In the genomic region with DNA sequence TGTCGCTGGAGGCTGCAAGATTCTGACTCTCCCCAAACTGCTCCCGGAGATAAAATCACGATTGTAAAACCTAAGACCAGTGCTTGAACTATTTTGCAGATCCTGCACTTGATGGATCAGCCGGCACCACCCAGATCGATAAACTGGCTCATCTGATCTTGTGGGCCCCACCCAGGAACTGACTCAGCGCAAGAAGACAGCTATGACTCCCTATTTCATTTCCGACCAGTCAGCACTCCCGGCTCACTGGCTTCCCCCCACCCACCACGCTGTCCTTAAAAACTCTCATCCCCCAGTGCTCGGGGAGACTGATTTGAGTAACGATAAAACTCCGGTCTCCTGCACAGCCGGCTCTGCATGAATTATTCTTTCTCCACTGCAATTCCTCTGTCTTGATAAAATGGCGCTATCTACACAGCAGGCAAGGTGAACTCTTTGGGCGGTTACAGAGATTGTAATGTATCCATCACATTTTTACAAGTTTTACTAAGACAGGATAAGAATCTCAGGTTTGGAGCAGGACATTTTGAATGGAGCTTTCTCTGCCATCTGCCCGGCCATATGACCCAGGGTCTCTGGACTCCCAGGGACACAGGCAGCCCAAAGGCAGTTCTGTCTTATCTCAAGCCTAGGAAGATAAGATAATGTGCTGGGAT, we compare ENCODE assay signal across 1 cellular context.
TF ChIP-seq lines count a peak whose summit lies in the region.

No MANE protein-coding gene starts in this region.

TF ChIP-seq in K562, 482 proteins besides CTCF, POLR2A, EP300 and RAD21 (continued from another document and continues in another):
- TF ChIP-seq, protein P1, sequence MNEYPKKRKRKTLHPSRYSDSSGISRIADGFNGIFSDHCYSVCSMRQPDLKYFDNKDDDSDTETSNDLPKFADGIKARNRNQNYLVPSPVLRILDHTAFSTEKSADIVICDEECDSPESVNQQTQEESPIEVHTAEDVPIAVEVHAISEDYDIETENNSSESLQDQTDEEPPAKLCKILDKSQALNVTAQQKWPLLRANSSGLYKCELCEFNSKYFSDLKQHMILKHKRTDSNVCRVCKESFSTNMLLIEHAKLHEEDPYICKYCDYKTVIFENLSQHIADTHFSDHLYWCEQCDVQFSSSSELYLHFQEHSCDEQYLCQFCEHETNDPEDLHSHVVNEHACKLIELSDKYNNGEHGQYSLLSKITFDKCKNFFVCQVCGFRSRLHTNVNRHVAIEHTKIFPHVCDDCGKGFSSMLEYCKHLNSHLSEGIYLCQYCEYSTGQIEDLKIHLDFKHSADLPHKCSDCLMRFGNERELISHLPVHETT (CRISPR knock-in tag; conservative IDR thresholded peaks at IDR 0.05 in 1 of 2, IDR thresholded peaks at IDR 0.05 in 1 of 2): 0 out of 4 replicates have a peak, but pooled peaks of 1 of the 2 experiments have one; percentile 6
- TF ChIP-seq RAD51 (IDR thresholded peaks at IDR 0.05; ENCODE audit: borderline replicate concordance, low read depth) (no peak), FOXA3 (CRISPR knock-in tag; conservative IDR thresholded peaks at IDR 0.05 in 1 of 2, IDR thresholded peaks at IDR 0.05 in 1 of 2) (no peak), PCBP2 (IDR thresholded peaks at IDR 0.05; ENCODE audit: low read depth, low read length, poor library complexity, severe bottlenecking) (no peak), ZBTB1 (CRISPR knock-in tag; IDR thresholded peaks at IDR 0.05; ENCODE audit: borderline replicate concordance, low read depth) (no peak), EGR1 (conservative IDR thresholded peaks at IDR 0.05) (peak; percentile 52; the same call in 1 of the 2 replicates), ZNF239 (CRISPR knock-in tag; IDR thresholded peaks at IDR 0.05) (no peak), MAZ (CRISPR knock-in tag; conservative IDR thresholded peaks at IDR 0.05 in 1 of 2, IDR thresholded peaks at IDR 0.05 in 1 of 2) (peak; percentile 28 to 81; a peak in 2 of 4 replicates), ZNF408 (CRISPR knock-in tag; IDR thresholded peaks at IDR 0.05; ENCODE audit: low read depth) (no peak), ZNF121 (CRISPR knock-in tag; conservative IDR thresholded peaks at IDR 0.05) (no peak), ASH1L (IDR thresholded peaks at IDR 0.05; ENCODE audit: borderline replicate concordance, low read depth, partially characterized antibody) (no peak), EZH2 (IDR thresholded peaks at IDR 0.05; ENCODE audit: borderline replicate concordance, low read depth, low read length) (no peak), MAFG (tag; conservative IDR thresholded peaks at IDR 0.05) (peak; percentile 96), ETS2 (tag; IDR thresholded peaks at IDR 0.05; ENCODE audit: borderline replicate concordance, poor library complexity, severe bottlenecking) (no peak), ZNF354B (CRISPR knock-in tag; IDR thresholded peaks at IDR 0.05) (no peak), ESRRA (IDR thresholded peaks at IDR 0.05; ENCODE audit: borderline replicate concordance, low read depth) (no peak), PCBP1 (IDR thresholded peaks at IDR 0.05; ENCODE audit: low read depth, low read length, poor library complexity, severe bottlenecking) (no peak), ZNF197 (CRISPR knock-in tag; IDR thresholded peaks at IDR 0.05; ENCODE audit: low read depth) (no peak), HMG20A (CRISPR knock-in tag; conservative IDR thresholded peaks at IDR 0.05) (no peak), MYC (IDR thresholded peaks at IDR 0.05; ENCODE audit: low read depth, low read length) (peak; percentile 63; the same call in 1 of the 2 replicates), MYC (CRISPR knock-in tag; IDR thresholded peaks at IDR 0.05; ENCODE audit: borderline replicate concordance, low read depth) (no peak), FUS (optimal IDR thresholded peaks at IDR 0.05; ENCODE audit: low read depth, low read length) (no peak), MAFF (IDR thresholded peaks at IDR 0.05; ENCODE audit: low read length) (peak; percentile 85), ZNF764 (CRISPR knock-in tag; IDR thresholded peaks at IDR 0.05; ENCODE audit: low read depth) (no peak), HNRNPH1 (optimal IDR thresholded peaks at IDR 0.05; ENCODE audit: low read depth, low read length) (no peak), SRSF1 (IDR thresholded peaks at IDR 0.05; ENCODE audit: low read depth, low read length) (no peak), CBX1 (IDR thresholded peaks at IDR 0.05; ENCODE audit: low read depth) (no peak), ZFP36 (IDR thresholded peaks at IDR 0.05; ENCODE audit: low read depth, low read length, partially characterized antibody) (no peak), JUN (IDR thresholded peaks at IDR 0.05; ENCODE audit: borderline replicate concordance, low read depth, low read length) (peak; percentile 81; the same call in 1 of the 2 replicates), JUN (CRISPR knock-in tag; IDR thresholded peaks at IDR 0.05; ENCODE audit: borderline replicate concordance) (no peak), ESRRB (CRISPR knock-in tag; IDR thresholded peaks at IDR 0.05; ENCODE audit: borderline replicate concordance) (no peak), ZNF699 (CRISPR knock-in tag; IDR thresholded peaks at IDR 0.05; ENCODE audit: insufficient replicate concordance) (no peak), MYBL2 (IDR thresholded peaks at IDR 0.05; ENCODE audit: low read depth) (no peak), MYBL2 (CRISPR knock-in tag; IDR thresholded peaks at IDR 0.05; ENCODE audit: borderline replicate concordance) (no peak), TBL1XR1 (IDR thresholded peaks at IDR 0.05; ENCODE audit: low read length in 2 of 2) (peak in 1 of 2 experiments; percentile 66; a peak in 2 of 4 replicates), KHSRP (IDR thresholded peaks at IDR 0.05) (no peak), SIN3B (IDR thresholded peaks at IDR 0.05; ENCODE audit: low read depth) (no peak), IRF2 (CRISPR knock-in tag; IDR thresholded peaks at IDR 0.05) (no peak), TEAD2 (tag; IDR thresholded peaks at IDR 0.05) (no peak), HDAC3 (IDR thresholded peaks at IDR 0.05; ENCODE audit: borderline replicate concordance, partially characterized antibody) (peak; percentile 61), COPS2 (conservative IDR thresholded peaks at IDR 0.05) (no peak), KDM1A (IDR thresholded peaks at IDR 0.05) (peak; percentile 56 to 67; a peak in 2 of 4 replicates), MEF2A (IDR thresholded peaks at IDR 0.05; ENCODE audit: control insufficient read depth, low read depth, low read length) (no peak), ZNF263 (CRISPR knock-in tag; IDR thresholded peaks at IDR 0.05; ENCODE audit: borderline replicate concordance) (no peak), NCOR1 (IDR thresholded peaks at IDR 0.05) (peak; percentile 71), ZNF311 (CRISPR knock-in tag; IDR thresholded peaks at IDR 0.05) (no peak), KLF1 (tag; IDR thresholded peaks at IDR 0.05) (peak; percentile 85; the same call in 1 of the 2 replicates), HNRNPUL1 (IDR thresholded peaks at IDR 0.05; ENCODE audit: low read length) (no peak)
- TF ChIP-seq, protein P2, sequence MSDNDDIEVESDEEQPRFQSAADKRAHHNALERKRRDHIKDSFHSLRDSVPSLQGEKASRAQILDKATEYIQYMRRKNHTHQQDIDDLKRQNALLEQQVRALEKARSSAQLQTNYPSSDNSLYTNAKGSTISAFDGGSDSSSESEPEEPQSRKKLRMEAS (CRISPR knock-in tag; IDR thresholded peaks at IDR 0.05): no peak; the same call in 1 of the 2 replicates
- TF ChIP-seq, protein P3, sequence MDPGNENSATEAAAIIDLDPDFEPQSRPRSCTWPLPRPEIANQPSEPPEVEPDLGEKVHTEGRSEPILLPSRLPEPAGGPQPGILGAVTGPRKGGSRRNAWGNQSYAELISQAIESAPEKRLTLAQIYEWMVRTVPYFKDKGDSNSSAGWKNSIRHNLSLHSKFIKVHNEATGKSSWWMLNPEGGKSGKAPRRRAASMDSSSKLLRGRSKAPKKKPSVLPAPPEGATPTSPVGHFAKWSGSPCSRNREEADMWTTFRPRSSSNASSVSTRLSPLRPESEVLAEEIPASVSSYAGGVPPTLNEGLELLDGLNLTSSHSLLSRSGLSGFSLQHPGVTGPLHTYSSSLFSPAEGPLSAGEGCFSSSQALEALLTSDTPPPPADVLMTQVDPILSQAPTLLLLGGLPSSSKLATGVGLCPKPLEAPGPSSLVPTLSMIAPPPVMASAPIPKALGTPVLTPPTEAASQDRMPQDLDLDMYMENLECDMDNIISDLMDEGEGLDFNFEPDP (CRISPR knock-in tag; IDR thresholded peaks at IDR 0.05): no peak
- TF ChIP-seq, protein P4, sequence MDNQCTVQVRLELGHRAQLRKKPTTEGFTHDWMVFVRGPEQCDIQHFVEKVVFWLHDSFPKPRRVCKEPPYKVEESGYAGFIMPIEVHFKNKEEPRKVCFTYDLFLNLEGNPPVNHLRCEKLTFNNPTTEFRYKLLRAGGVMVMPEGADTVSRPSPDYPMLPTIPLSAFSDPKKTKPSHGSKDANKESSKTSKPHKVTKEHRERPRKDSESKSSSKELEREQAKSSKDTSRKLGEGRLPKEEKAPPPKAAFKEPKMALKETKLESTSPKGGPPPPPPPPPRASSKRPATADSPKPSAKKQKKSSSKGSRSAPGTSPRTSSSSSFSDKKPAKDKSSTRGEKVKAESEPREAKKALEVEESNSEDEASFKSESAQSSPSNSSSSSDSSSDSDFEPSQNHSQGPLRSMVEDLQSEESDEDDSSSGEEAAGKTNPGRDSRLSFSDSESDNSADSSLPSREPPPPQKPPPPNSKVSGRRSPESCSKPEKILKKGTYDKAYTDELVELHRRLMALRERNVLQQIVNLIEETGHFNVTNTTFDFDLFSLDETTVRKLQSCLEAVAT (IDR thresholded peaks at IDR 0.05): no peak
- TF ChIP-seq, protein P5, sequence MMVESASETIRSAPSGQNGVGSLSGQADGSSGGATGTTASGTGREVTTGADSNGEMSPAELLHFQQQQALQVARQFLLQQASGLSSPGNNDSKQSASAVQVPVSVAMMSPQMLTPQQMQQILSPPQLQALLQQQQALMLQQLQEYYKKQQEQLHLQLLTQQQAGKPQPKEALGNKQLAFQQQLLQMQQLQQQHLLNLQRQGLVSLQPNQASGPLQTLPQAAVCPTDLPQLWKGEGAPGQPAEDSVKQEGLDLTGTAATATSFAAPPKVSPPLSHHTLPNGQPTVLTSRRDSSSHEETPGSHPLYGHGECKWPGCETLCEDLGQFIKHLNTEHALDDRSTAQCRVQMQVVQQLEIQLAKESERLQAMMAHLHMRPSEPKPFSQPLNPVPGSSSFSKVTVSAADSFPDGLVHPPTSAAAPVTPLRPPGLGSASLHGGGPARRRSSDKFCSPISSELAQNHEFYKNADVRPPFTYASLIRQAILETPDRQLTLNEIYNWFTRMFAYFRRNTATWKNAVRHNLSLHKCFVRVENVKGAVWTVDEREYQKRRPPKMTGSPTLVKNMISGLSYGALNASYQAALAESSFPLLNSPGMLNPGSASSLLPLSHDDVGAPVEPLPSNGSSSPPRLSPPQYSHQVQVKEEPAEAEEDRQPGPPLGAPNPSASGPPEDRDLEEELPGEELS (CRISPR knock-in tag; IDR thresholded peaks at IDR 0.05; ENCODE audit: borderline replicate concordance): no peak
- TF ChIP-seq, protein P6, sequence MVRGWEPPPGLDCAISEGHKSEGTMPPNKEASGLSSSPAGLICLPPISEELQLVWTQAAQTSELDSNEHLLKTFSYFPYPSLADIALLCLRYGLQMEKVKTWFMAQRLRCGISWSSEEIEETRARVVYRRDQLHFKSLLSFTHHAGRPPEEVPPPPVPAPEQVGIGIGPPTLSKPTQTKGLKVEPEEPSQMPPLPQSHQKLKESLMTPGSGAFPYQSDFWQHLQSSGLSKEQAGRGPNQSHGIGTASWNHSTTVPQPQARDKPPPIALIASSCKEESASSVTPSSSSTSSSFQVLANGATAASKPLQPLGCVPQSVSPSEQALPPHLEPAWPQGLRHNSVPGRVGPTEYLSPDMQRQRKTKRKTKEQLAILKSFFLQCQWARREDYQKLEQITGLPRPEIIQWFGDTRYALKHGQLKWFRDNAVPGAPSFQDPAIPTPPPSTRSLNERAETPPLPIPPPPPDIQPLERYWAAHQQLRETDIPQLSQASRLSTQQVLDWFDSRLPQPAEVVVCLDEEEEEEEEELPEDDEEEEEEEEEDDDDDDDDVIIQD (CRISPR knock-in tag; IDR thresholded peaks at IDR 0.05): no peak
- TF ChIP-seq, protein P7, sequence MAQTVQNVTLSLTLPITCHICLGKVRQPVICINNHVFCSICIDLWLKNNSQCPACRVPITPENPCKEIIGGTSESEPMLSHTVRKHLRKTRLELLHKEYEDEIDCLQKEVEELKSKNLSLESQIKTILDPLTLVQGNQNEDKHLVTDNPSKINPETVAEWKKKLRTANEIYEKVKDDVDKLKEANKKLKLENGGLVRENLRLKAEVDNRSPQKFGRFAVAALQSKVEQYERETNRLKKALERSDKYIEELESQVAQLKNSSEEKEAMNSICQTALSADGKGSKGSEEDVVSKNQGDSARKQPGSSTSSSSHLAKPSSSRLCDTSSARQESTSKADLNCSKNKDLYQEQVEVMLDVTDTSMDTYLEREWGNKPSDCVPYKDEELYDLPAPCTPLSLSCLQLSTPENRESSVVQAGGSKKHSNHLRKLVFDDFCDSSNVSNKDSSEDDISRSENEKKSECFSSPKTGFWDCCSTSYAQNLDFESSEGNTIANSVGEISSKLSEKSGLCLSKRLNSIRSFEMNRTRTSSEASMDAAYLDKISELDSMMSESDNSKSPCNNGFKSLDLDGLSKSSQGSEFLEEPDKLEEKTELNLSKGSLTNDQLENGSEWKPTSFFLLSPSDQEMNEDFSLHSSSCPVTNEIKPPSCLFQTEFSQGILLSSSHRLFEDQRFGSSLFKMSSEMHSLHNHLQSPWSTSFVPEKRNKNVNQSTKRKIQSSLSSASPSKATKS (CRISPR knock-in tag; IDR thresholded peaks at IDR 0.05): no peak
- TF ChIP-seq, protein P8, sequence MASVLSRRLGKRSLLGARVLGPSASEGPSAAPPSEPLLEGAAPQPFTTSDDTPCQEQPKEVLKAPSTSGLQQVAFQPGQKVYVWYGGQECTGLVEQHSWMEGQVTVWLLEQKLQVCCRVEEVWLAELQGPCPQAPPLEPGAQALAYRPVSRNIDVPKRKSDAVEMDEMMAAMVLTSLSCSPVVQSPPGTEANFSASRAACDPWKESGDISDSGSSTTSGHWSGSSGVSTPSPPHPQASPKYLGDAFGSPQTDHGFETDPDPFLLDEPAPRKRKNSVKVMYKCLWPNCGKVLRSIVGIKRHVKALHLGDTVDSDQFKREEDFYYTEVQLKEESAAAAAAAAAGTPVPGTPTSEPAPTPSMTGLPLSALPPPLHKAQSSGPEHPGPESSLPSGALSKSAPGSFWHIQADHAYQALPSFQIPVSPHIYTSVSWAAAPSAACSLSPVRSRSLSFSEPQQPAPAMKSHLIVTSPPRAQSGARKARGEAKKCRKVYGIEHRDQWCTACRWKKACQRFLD (CRISPR knock-in tag; IDR thresholded peaks at IDR 0.05): no peak
- TF ChIP-seq, protein P9, sequence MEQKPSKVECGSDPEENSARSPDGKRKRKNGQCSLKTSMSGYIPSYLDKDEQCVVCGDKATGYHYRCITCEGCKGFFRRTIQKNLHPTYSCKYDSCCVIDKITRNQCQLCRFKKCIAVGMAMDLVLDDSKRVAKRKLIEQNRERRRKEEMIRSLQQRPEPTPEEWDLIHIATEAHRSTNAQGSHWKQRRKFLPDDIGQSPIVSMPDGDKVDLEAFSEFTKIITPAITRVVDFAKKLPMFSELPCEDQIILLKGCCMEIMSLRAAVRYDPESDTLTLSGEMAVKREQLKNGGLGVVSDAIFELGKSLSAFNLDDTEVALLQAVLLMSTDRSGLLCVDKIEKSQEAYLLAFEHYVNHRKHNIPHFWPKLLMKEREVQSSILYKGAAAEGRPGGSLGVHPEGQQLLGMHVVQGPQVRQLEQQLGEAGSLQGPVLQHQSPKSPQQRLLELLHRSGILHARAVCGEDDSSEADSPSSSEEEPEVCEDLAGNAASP (IDR thresholded peaks at IDR 0.05): peak; percentile 82; the same call in 1 of the 2 replicates
- TF ChIP-seq, protein P10, sequence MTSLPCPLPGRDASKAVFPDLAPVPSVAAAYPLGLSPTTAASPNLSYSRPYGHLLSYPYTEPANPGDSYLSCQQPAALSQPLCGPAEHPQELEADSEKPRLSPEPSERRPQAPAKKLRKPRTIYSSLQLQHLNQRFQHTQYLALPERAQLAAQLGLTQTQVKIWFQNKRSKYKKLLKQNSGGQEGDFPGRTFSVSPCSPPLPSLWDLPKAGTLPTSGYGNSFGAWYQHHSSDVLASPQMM (CRISPR knock-in tag; IDR thresholded peaks at IDR 0.05): no peak
